ENCODE assay signal across 1 cellular context in the genomic region with DNA sequence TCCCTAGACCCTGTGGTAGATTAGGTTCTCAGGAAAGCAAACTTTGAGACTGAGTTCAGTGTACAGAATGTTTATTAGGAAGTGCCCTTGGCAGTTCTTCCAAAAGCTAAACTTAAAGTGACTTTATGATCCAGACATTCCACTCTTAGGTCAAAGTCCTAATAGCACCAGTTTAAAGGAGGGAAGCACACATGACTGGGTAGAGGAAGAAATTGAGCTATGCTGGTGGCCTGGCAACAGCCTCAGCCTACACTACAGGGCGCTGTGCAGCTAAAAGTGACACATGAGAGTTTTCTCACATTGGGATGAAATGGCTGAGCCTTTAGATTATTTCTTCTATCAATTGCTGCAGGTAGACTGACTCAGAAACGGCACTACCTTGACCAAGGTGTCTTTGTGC.
TF ChIP-seq lines count a peak whose summit lies in the region.

No MANE protein-coding gene starts in this region.

TF ChIP-seq in HepG2, 621 proteins besides CTCF, POLR2A, EP300 and RAD21 (continued from another document):
- TF ChIP-seq, protein P1, sequence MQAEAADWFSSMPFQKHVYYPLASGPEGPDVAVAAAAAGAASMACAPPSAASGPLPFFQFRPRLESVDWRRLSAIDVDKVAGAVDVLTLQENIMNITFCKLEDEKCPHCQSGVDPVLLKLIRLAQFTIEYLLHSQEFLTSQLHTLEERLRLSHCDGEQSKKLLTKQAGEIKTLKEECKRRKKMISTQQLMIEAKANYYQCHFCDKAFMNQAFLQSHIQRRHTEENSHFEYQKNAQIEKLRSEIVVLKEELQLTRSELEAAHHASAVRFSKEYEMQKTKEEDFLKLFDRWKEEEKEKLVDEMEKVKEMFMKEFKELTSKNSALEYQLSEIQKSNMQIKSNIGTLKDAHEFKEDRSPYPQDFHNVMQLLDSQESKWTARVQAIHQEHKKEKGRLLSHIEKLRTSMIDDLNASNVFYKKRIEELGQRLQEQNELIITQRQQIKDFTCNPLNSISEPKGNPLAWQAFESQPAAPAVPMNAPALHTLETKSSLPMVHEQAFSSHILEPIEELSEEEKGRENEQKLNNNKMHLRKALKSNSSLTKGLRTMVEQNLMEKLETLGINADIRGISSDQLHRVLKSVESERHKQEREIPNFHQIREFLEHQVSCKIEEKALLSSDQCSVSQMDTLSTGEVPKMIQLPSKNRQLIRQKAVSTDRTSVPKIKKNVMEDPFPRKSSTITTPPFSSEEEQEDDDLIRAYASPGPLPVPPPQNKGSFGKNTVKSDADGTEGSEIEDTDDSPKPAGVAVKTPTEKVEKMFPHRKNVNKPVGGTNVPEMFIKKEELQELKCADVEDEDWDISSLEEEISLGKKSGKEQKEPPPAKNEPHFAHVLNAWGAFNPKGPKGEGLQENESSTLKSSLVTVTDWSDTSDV (CRISPR knock-in tag; IDR thresholded peaks at IDR 0.05), result no peak
- no peak for TF ChIP-seq ZNF749 (CRISPR knock-in tag; IDR thresholded peaks at IDR 0.05; ENCODE audit: borderline replicate concordance)
- TF ChIP-seq MED8 (CRISPR knock-in tag; IDR thresholded peaks at IDR 0.05; ENCODE audit: insufficient replicate concordance), result no peak
